Comparison of ENCODE assay signal across 22 cellular contexts in genomic region chr2:171587567-171587966, GRCh38.
"Had no signal": no experiment of that assay in that cellular context is flagged by ENCODE, and none has a peak within 500 bp of the region (broad histone marks: within the 10 kb centered on the region; RNA-seq: fewer than 3 reads in every experiment).

No MANE protein-coding gene starts in this region.

- DNase-seq: activated CD4-positive, alpha-beta memory T cell treated with anti-CD3 and anti-CD28 coated beads for 36 hours; activated CD4-positive, alpha-beta T cell treated with anti-CD3 and anti-CD28 coated beads for 4 hours; activated naive CD4-positive, alpha-beta T cell; activated naive CD8-positive, alpha-beta T cell treated with anti-CD3 and anti-CD28 coated beads for 36 hours; activated T-cell treated with anti-CD3 and anti-CD28 coated beads for 4 hours; body of pancreas; caudate nucleus; endodermal cell; heart right ventricle; left cardiac atrium; mesendoderm; naive thymus-derived CD4-positive, alpha-beta T cell; T-helper 2 cell; transverse colon; uterus had no signal

- ATAC-seq: body of pancreas; heart right ventricle; left cardiac atrium; naive thymus-derived CD4-positive, alpha-beta T cell; WTC11 had no signal

- FAIRE-seq: TTC549 had no signal

- H3K9me3 ChIP-seq: body of pancreas, prostate gland, suprapubic skin, uterus had no signal

- H3K9me3 Mint-ChIP-seq: activated naive CD8-positive, alpha-beta T cell treated with anti-CD3 and anti-CD28 coated beads for 36 hours; endodermal cell; stimulated activated naive CD8-positive, alpha-beta T cell treated with anti-CD3 and anti-CD28 coated beads, Interleukin-15, Interleukin-2, amounts not matched to agents 100 ng/mL and 50 ng/mL, for 24 hours had no signal

- H3K27ac ChIP-seq: body of pancreas, heart right ventricle, prostate gland, right atrium auricular region, skin epidermis, suprapubic skin, transverse colon, uterus had no signal

- H3K4me1 ChIP-seq: body of pancreas, heart right ventricle, prostate gland, right atrium auricular region, suprapubic skin, transverse colon, uterus had no signal

- H3K27me3 ChIP-seq: body of pancreas, right atrium auricular region, uterus had no signal

- H3K4me3 ChIP-seq: body of pancreas, heart right ventricle, prostate gland, right atrium auricular region, skin epidermis, suprapubic skin, transverse colon, uterus had no signal

- H3K4me3 Mint-ChIP-seq: activated CD4-positive, alpha-beta memory T cell treated with anti-CD3 and anti-CD28 coated beads for 36 hours; activated naive CD8-positive, alpha-beta T cell treated with anti-CD3 and anti-CD28 coated beads for 36 hours; endodermal cell; naive thymus-derived CD4-positive, alpha-beta T cell; stimulated activated naive CD8-positive, alpha-beta T cell treated with anti-CD3 and anti-CD28 coated beads, Interleukin-15, Interleukin-2, amounts not matched to agents 100 ng/mL and 50 ng/mL, for 24 hours; WTC11 had no signal

- H3K4me1 Mint-ChIP-seq: activated naive CD8-positive, alpha-beta T cell treated with anti-CD3 and anti-CD28 coated beads for 36 hours; endodermal cell; naive thymus-derived CD4-positive, alpha-beta T cell had no signal

- H3K27ac Mint-ChIP-seq: activated CD4-positive, alpha-beta memory T cell treated with anti-CD3 and anti-CD28 coated beads for 36 hours; activated naive CD8-positive, alpha-beta T cell treated with anti-CD3 and anti-CD28 coated beads for 36 hours; endodermal cell; naive thymus-derived CD4-positive, alpha-beta T cell; stimulated activated naive CD8-positive, alpha-beta T cell treated with anti-CD3 and anti-CD28 coated beads, Interleukin-15, Interleukin-2, amounts not matched to agents 100 ng/mL and 50 ng/mL, for 24 hours; WTC11 had no signal

- H3K36me3 ChIP-seq: heart right ventricle, prostate gland, right atrium auricular region, suprapubic skin, transverse colon, uterus had no signal

- H3K36me3 Mint-ChIP-seq: activated CD4-positive, alpha-beta memory T cell treated with anti-CD3 and anti-CD28 coated beads for 36 hours; activated naive CD8-positive, alpha-beta T cell treated with anti-CD3 and anti-CD28 coated beads for 36 hours; WTC11 had no signal
